Comparison of ENCODE assay signal across 8 cellular contexts in the genomic region with DNA sequence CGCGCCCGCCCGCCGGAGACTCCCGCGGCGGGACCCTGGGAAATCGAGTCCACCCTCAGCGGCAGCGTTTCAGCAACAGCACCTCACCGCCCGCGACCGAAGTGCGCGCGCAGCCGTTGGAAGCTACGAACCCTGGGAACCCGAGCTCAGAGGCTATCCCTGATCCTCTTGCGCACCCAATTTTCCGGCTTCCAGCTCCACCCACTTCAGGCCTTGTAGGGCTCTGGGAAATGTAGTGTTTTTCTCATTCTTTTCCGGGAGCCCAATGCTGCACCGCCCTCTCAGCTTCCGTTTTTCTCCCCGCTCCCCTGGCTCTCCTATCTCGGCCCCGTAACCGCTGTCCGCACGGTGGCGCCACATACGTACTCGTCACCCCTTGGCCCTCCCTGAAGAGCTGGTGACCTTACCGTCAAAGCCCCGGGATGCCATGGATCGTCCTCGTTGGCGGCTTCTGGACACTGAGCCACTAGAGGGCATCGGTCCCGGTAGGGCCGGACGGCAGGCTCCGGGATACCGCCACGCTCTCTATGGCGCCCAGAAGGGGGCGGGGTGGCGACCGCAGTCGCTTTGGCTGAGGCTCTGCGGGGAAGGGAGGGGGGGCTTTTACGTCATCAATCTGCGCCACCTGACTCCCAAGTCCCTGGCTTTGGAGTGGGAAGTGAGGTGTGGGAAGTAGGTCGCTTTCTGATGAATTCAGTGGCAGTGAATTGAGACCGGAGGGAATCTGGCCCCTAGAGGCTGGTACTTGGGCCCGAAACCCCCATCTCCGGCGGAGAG.
DNase-seq lines count a peak whose midpoint lies in the region; ATAC-seq lines count a peak whose summit lies in the region.

TSS of gene ODR4 (plus strand) at position 687 of the 777 bp plus-strand sequence. CDS start 3,948 bp downstream, outside the sequence.
TSS of gene TPR (minus strand) at position 102 of the 777 bp plus-strand sequence. CDS start 225 bp downstream, outside the sequence.

- H3K4me3 Mint-ChIP-seq in central memory CD8-positive, alpha-beta T cell = peak within 1 kb of the TSS; percentile 99

- peak; percentile 95 for DNase-seq in AG08396 (ENCODE audit: low spot score)
- peak; percentile 98 for DNase-seq in NCI-H345 (lab: John Stamatoyannopoulos, UW)
- peak; percentile 97 to 99 (median 98) for DNase-seq in activated CD4-positive, CD25-positive, alpha-beta regulatory T cell (lab: John Stamatoyannopoulos, UW)
- DNase-seq in central memory CD8-positive, alpha-beta T cell (ENCODE audit: low spot score in 2 of 2) = peak; percentile 95
- DNase-seq in iris pigment epithelial cell (ENCODE audit: low read depth) = peak; percentile 100
- DNase-seq in stimulated activated CD4-positive, alpha-beta T cell treated with anti-CD3 and anti-CD28 coated beads, Interleukin-12 subunit alpha, Interleukin-12 subunit beta, amount 100 ng/mL, for 4 hours = peak; percentile 97

- peak within 1 kb of the TSS; percentile 96 for H3K27ac Mint-ChIP-seq in central memory CD8-positive, alpha-beta T cell (ENCODE audit: low read depth)

- ATAC-seq in GM18909 (IDR thresholded peaks at IDR 0.05; ENCODE audit: poor library complexity, unreplicated experiment) (peak; percentile 89), HG03196 (IDR thresholded peaks at IDR 0.05; ENCODE audit: unreplicated experiment) (peak; percentile 92)
- ATAC-seq in central memory CD8-positive, alpha-beta T cell (replicated peaks; ENCODE audit: extremely low read depth, poor library complexity, severe bottlenecking) = peak; percentile 85

- peaks cover 25% of the 10 kb centered on the region for H3K4me1 Mint-ChIP-seq in central memory CD8-positive, alpha-beta T cell

- no peaks in the 10 kb centered on the region for H3K9me3 Mint-ChIP-seq in central memory CD8-positive, alpha-beta T cell

- no peaks in the 10 kb centered on the region for H3K27me3 Mint-ChIP-seq in central memory CD8-positive, alpha-beta T cell

- peaks cover 40% of the 10 kb centered on the region for H3K36me3 Mint-ChIP-seq in central memory CD8-positive, alpha-beta T cell (ENCODE audit: insufficient read depth)

Comparison
In these comparisons a context has a peak if more than half of its experiments do, and no peak if none do; other contexts are left out.
1. Peak in every context shown above with its lines: DNase-seq and ATAC-seq.